In the genomic region with DNA sequence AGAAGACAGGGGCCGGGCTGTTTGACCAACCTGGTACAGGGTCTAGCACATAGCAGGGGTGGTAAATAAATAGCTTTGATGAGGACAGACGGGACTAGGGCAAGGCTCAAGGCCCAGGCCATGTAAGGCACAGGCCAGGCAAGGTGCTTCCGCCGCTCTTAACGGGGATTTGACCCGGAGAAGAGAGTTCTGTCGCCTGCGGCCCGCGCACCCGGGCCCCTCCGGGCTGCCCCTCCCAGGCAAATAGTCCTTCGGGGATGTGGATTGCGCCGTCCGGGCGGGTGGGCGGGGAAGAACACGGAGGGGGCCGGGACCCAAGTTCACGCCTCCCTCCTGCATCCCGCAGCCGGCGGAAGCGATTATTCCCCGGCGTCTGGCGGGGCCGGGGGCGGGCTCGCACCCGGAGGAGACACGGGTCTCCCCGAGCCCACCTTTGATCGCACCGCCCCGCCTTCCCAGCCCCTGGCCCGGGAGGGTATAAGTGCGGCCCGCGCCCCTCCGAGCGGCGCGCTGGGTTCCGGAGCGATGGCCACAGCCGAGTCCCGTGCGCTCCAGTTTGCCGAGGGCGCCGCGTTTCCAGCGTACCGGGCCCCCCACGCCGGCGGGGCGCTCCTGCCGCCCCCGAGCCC, we compare ENCODE assay signal across 9 cellular contexts. TPM values are rescaled to one million over a fixed set of nuclear protein-coding genes. Genes with fewer than 3 reads are reported as not detected.
DNase-seq lines count a peak whose midpoint lies in the region; ATAC-seq and TF ChIP-seq lines count a peak whose summit lies in the region.
"Had no signal": no experiment of that assay in that cellular context is flagged by ENCODE, and none has a peak within 500 bp of the region (broad histone marks: within the 10 kb centered on the region; RNA-seq: fewer than 3 reads in every experiment).

TSS of gene MIXL1 (plus strand) at position 508 of the 629 bp plus-strand sequence. CDS start at position 526, 18 bp downstream.

- intact Hi-C loops in PC-3 (cut with micrococcal nuclease): no loop called here

- H3K4me1 Mint-ChIP-seq in activated naive CD8-positive, alpha-beta T cell treated with anti-CD3 and anti-CD28 coated beads for 36 hours: peaks cover 11% of the 10 kb centered on the region
- peaks cover 6% of the 10 kb centered on the region for H3K4me1 Mint-ChIP-seq in type B pancreatic cell (ENCODE audit: unreplicated experiment)

- no peak within 1 kb of the TSS for H3K27ac ChIP-seq in AG04450 (ENCODE audit: low read depth, low read length)
- no peak within 1 kb of the TSS for H3K27ac ChIP-seq in PC-3 (ENCODE audit: low read length)

- no peak within 1 kb of the TSS for H3K27ac Mint-ChIP-seq in activated naive CD8-positive, alpha-beta T cell treated with anti-CD3 and anti-CD28 coated beads for 36 hours
- H3K27ac Mint-ChIP-seq in type B pancreatic cell: no peak within 1 kb of the TSS

- ATAC-seq in GM18519 (IDR thresholded peaks at IDR 0.05; ENCODE audit: low FRiP score, unreplicated experiment) (peak; percentile 22), HG03064 (IDR thresholded peaks at IDR 0.05; ENCODE audit: low read depth, unreplicated experiment) (peak; percentile 57), PC-3 (no peak)

- no peak within 1 kb of the TSS for H3K4me2 ChIP-seq in PC-3 (ENCODE audit: low read length)

- H3K9ac ChIP-seq in PC-3 (ENCODE audit: low read length): no peak within 1 kb of the TSS

- POLR2A ChIA-PET in AG04450 (lab: Yijun Ruan, JAX): no interaction called here
- POLR2A ChIA-PET in PC-3 (lab: Charles Lee; ENCODE audit: unreplicated experiment): no interaction called here

- H3K27me3 Mint-ChIP-seq in activated naive CD8-positive, alpha-beta T cell treated with anti-CD3 and anti-CD28 coated beads for 36 hours: peaks cover 38% of the 10 kb centered on the region
- peaks cover 44% of the 10 kb centered on the region for H3K27me3 Mint-ChIP-seq in type B pancreatic cell

- H3K9me2 ChIP-seq in PC-3 (replicated peaks; ENCODE audit: low read length): no peaks in the 10 kb centered on the region

- no peaks in the 10 kb centered on the region for H3K9me3 Mint-ChIP-seq in activated naive CD8-positive, alpha-beta T cell treated with anti-CD3 and anti-CD28 coated beads for 36 hours
- H3K9me3 Mint-ChIP-seq in type B pancreatic cell: no peaks in the 10 kb centered on the region

- no TSS peak for BruUV-seq in PC-3 (replicated peaks; lab: Mats Ljungman, UMichigan)

- H3F3A ChIP-seq in PC-3 (ENCODE audit: low read length, unreplicated experiment): no peaks in the 10 kb centered on the region

- peaks cover 10% of the 10 kb centered on the region for H3K27me3 ChIP-seq in AG04450 (ENCODE audit: control insufficient read depth, insufficient read depth, low read length)
- H3K27me3 ChIP-seq in kidney epithelial cell (ENCODE audit: control insufficient read depth, insufficient read depth, low read length): peaks cover 10% of the 10 kb centered on the region
- no peaks in the 10 kb centered on the region for H3K27me3 ChIP-seq in PC-3 (ENCODE audit: low read length)

- no peak for TF ChIP-seq CTCF in AG04450 (IDR thresholded peaks at IDR 0.05; ENCODE audit: low read depth, low read length)
- TF ChIP-seq CTCF in kidney epithelial cell (IDR thresholded peaks at IDR 0.05; ENCODE audit: insufficient read depth, low read length, poor library complexity, severe bottlenecking): no peak
- no peak for TF ChIP-seq CTCF in type B pancreatic cell (conservative IDR thresholded peaks at IDR 0.05)
- no peak for TF ChIP-seq CTCF in PC-3 (conservative IDR thresholded peaks at IDR 0.05; ENCODE audit: low read depth, low read length)

- peak within 1 kb of the TSS; percentile 54 for H3K4me3 ChIP-seq in AG04450 (ENCODE audit: low read depth, low read length)
- H3K4me3 ChIP-seq in kidney epithelial cell (ENCODE audit: low read depth, low read length): peak within 1 kb of the TSS; percentile 53
- no peak within 1 kb of the TSS for H3K4me3 ChIP-seq in PC-3 (ENCODE audit: low read length)

- no peak within 1 kb of the TSS for H2AFZ ChIP-seq in PC-3 (ENCODE audit: low read length)

- CTCF ChIA-PET in AG04450 (lab: Charles Lee) (interaction anchor here (1.6 kb wide), 1 partner anchor 26 kb away, joined by 4 read pairs; no protein-coding TSS in a partner anchor), PC-3 (lab: Charles Lee) (no interaction called here)

- peak within 1 kb of the TSS; percentile 79 for H3K4me3 Mint-ChIP-seq in activated naive CD8-positive, alpha-beta T cell treated with anti-CD3 and anti-CD28 coated beads for 36 hours
- H3K4me3 Mint-ChIP-seq in type B pancreatic cell: peak within 1 kb of the TSS; percentile 86

- H3K36me3 ChIP-seq in kidney epithelial cell (ENCODE audit: control insufficient read depth, insufficient read depth, low read length) (no peaks in the 10 kb centered on the region), PC-3 (ENCODE audit: low read depth, low read length) (no peaks in the 10 kb centered on the region)

- H3K9me3 ChIP-seq in AG04450 (ENCODE audit: control insufficient read depth, insufficient read depth, low read length) (no peaks in the 10 kb centered on the region), PC-3 (ENCODE audit: low read length) (no peaks in the 10 kb centered on the region)

- no peaks in the 10 kb centered on the region for H3K79me2 ChIP-seq in PC-3 (ENCODE audit: low read length)

- H3K36me3 Mint-ChIP-seq in activated naive CD8-positive, alpha-beta T cell treated with anti-CD3 and anti-CD28 coated beads for 36 hours: peaks cover 4% of the 10 kb centered on the region
- H3K36me3 Mint-ChIP-seq in type B pancreatic cell: no peaks in the 10 kb centered on the region

- H3K4me1 ChIP-seq in PC-3 (ENCODE audit: insufficient read depth, low read length): no peaks in the 10 kb centered on the region

- DNase-seq in AG04450 (ENCODE audit: low read depth, low spot score) (no peak), kidney epithelial cell (ENCODE audit: low read depth) (no peak), type B pancreatic cell (ENCODE audit: extremely low spot score, unreplicated experiment) (no peak), Ammon's horn (ENCODE audit: low spot score) (no peak), PC-3 (no peak)
- peak; percentile 5 for DNase-seq in activated naive CD8-positive, alpha-beta T cell treated with anti-CD3 and anti-CD28 coated beads for 36 hours

- no peaks in the 10 kb centered on the region for H4K20me1 ChIP-seq in PC-3 (ENCODE audit: low read length)

RNA-seq across cellular contexts. Expression of gene MIXL1, which starts in this region (rescaled TPM):
- polyA plus RNA-seq in AG04450 (2011; rRNA removed): 0.12 and 0.21 TPM in 2 replicates
- not detected in 2 replicates for polyA minus RNA-seq in AG04450 (2011; rRNA and poly(A)+ RNA removed)
- total RNA-seq in activated naive CD8-positive, alpha-beta T cell treated with anti-CD3 and anti-CD28 coated beads for 36 hours: under 1 TPM in 1 of 2 experiments, not detected in 1; 0.10 TPM
- 0.41 and 0.67 TPM in 2 replicates for total RNA-seq in kidney epithelial cell
- total RNA-seq in type B pancreatic cell (ENCODE audit: low replicate concordance): 0.14 and 0.63 TPM in 2 replicates
- not detected in 2 replicates for total RNA-seq in PC-3 (2014; rRNA removed)
- polyA plus RNA-seq: liver had no signal

Comparison
In these comparisons a context has a peak if more than half of its experiments do, and no peak if none do; other contexts are left out.
1. Peak in DNase-seq in activated naive CD8-positive, alpha-beta T cell treated with anti-CD3 and anti-CD28 coated beads for 36 hours; RNA of the gene not detected or under 1 TPM.